Comparison of ENCODE assay signal across 17 cellular contexts in genomic region chr1:61215676-61216289, GRCh38.
A peak's percentile ranks its signal among the peaks of the same experiment; 100 is the strongest.
DNase-seq lines count a peak whose midpoint lies in the region; ATAC-seq, FAIRE-seq and TF ChIP-seq lines count a peak whose summit lies in the region.
"Had no signal": no experiment of that assay in that cellular context is flagged by ENCODE, and none has a peak within 500 bp of the region (broad histone marks: within the 10 kb centered on the region; RNA-seq: fewer than 3 reads in every experiment).

No MANE protein-coding gene starts in this region.

- DNase-seq in Calu3 (peak; percentile 39), K562 (ENCODE audit: extremely low read depth in 1 of 4, low spot score in 3 of 4) (no peak), thoracic aorta (ENCODE audit: low spot score) (no peak), A673 (ENCODE audit: low spot score) (no peak), NCI-H69 (lab: John Stamatoyannopoulos, UW) (no peak)
- DNase-seq: CD8-positive, alpha-beta memory T cell; EL; Karpas-422; NCI-H1105 treated with DMSO at 0.1 percent for 48 hours; NCI-H1930; NCI-H510A treated with DMSO at 0.1 percent for 48 hours; Peyer's patch; SIG-M5 had no signal

- H3K4me3 Mint-ChIP-seq in Calu3 (ENCODE audit: low read depth, unreplicated experiment), result no peak overlapping the region
- H3K4me3 Mint-ChIP-seq: CD8-positive, alpha-beta memory T cell had no signal

- H3K9me3 Mint-ChIP-seq in Calu3 (ENCODE audit: low read depth, unreplicated experiment), result no peaks in the 10 kb centered on the region
- H3K9me3 Mint-ChIP-seq: CD8-positive, alpha-beta memory T cell had no signal

- BruUV-seq in Calu3 (replicated peaks; lab: Mats Ljungman, UMichigan) (no TSS peak), K562 (replicated peaks; lab: Mats Ljungman, UMichigan) (no TSS peak), A673 (replicated peaks; lab: Mats Ljungman, UMichigan) (no TSS peak)

- peaks cover 53% of the 10 kb centered on the region for H3K79me2 ChIP-seq in K562 (ENCODE audit: control insufficient read depth, insufficient read depth, low read length)

- no peaks in the 10 kb centered on the region for H3K36me3 Mint-ChIP-seq in Calu3 (ENCODE audit: insufficient read depth, unreplicated experiment)

- intact Hi-C loops in Calu3 (cut with micrococcal nuclease; ENCODE audit: unreplicated experiment), result no loop called here
- intact Hi-C loops in K562 (cut with micrococcal nuclease), result no loop called here
- intact Hi-C loops in A673 (cut with micrococcal nuclease; ENCODE audit: unreplicated experiment), result no loop called here

- H3K36me3 ChIP-seq in K562 (ENCODE audit: control insufficient read depth, insufficient read depth, low read length) (peaks cover 8% of the 10 kb centered on the region; the same call in 2 of the 3 replicates), liver (ENCODE audit: control insufficient read depth in 4 of 4, insufficient read depth in 3 of 4, low read depth in 1 of 4, low read length in 3 of 4) (no peaks in the 10 kb centered on the region), thoracic aorta (no peaks in the 10 kb centered on the region), A673 (ENCODE audit: insufficient read depth, low read length, poor library complexity, severe bottlenecking) (no peaks in the 10 kb centered on the region)
- H3K36me3 ChIP-seq: BLaER1, HAP-1, Peyer's patch had no signal

- H3K9me3 ChIP-seq in K562 (replicated peaks; ENCODE audit: control insufficient read depth, insufficient read depth, low read depth, low read length) (peaks cover 9% of the 10 kb centered on the region), liver (ENCODE audit: control insufficient read depth in 4 of 4, low read length in 3 of 4) (no peaks in the 10 kb centered on the region), thoracic aorta (no peaks in the 10 kb centered on the region), A673 (ENCODE audit: low read depth, low read length, poor library complexity, severe bottlenecking) (no peaks in the 10 kb centered on the region)
- H3K9me3 ChIP-seq: HAP-1, Peyer's patch had no signal

- peak; percentile 78 for FAIRE-seq in K562 (lab: Jason Lieb, UNC)

- H3K4me3 ChIP-seq in K562 (no peak overlapping the region), liver (ENCODE audit: low read depth in 1 of 3, low read length in 3 of 3) (no peak overlapping the region), thoracic aorta (no peak overlapping the region), A673 (ENCODE audit: low read depth, low read length, poor library complexity, severe bottlenecking) (no peak overlapping the region)
- H3K4me3 ChIP-seq: BLaER1, HAP-1, Peyer's patch had no signal

- POLR2A ChIA-PET in K562 (lab: Yijun Ruan, JAX), result interaction anchor here (1.0 kb wide), 1 partner anchor 23 kb away, joined by 3 read pairs; no protein-coding TSS in a partner anchor
- POLR2A ChIA-PET in A673 (lab: Charles Lee; ENCODE audit: low non-redundant PET), result no interaction called here

- no peak for TF ChIP-seq POLR2A in K562 (conservative IDR thresholded peaks at IDR 0.05)

- TF ChIP-seq CTCF in Calu3 (IDR thresholded peaks at IDR 0.05; ENCODE audit: unreplicated experiment) (no peak), K562 (IDR thresholded peaks at IDR 0.05 in 2 of 3, conservative IDR thresholded peaks at IDR 0.05 in 1 of 3; ENCODE audit: insufficient read depth in 2 of 3, low read depth in 1 of 3, low read length in 3 of 3) (no peak), liver (IDR thresholded peaks at IDR 0.05; ENCODE audit: low read depth, low read length, missing input control) (no peak), thoracic aorta (IDR thresholded peaks at IDR 0.05) (no peak), A673 (conservative IDR thresholded peaks at IDR 0.05; ENCODE audit: low read depth, low read length) (no peak)

- H3K9me1 ChIP-seq in K562 (ENCODE audit: control insufficient read depth, insufficient read depth, low read length), result no peaks in the 10 kb centered on the region

- no peak overlapping the region for H2AFZ ChIP-seq in K562 (ENCODE audit: low read depth, low read length)

- H3K27ac Mint-ChIP-seq in Calu3 (ENCODE audit: unreplicated experiment), result no peak overlapping the region
- H3K27ac Mint-ChIP-seq: CD8-positive, alpha-beta memory T cell had no signal

- CTCF ChIA-PET in Calu3 (lab: Charles Lee), result no interaction called here
- CTCF ChIA-PET in K562 (lab: Yijun Ruan, JAX; ENCODE audit: low intra/inter-chr PET ratio), result no interaction called here
- CTCF ChIA-PET in A673 (lab: Charles Lee), result no interaction called here

- H3K27me3 Mint-ChIP-seq in Calu3 (ENCODE audit: unreplicated experiment), result no peaks in the 10 kb centered on the region

- H3K27ac ChIP-seq in K562 (ENCODE audit: extremely low read depth, low read depth, low read length), result no peak overlapping the region
- peak overlapping the region; percentile 89 to 93 for H3K27ac ChIP-seq in liver (ENCODE audit: low read depth in 1 of 2, low read length in 2 of 2)
- peak overlapping the region; percentile 16 to 26 for H3K27ac ChIP-seq in thoracic aorta
- H3K27ac ChIP-seq in A673 (ENCODE audit: low read depth, low read length, poor library complexity, severe bottlenecking), result no peak overlapping the region
- H3K27ac ChIP-seq: BLaER1, Peyer's patch had no signal

- no peak overlapping the region for H3K4me2 ChIP-seq in K562 (ENCODE audit: insufficient read depth, low read length)
- H3K4me2 ChIP-seq: BLaER1 had no signal

- H3K9ac ChIP-seq in K562 (ENCODE audit: insufficient read depth in 1 of 2, low read depth in 2 of 2, low read length in 2 of 2) (no peak overlapping the region), liver (ENCODE audit: low read depth in 1 of 2, low read length in 2 of 2) (no peak overlapping the region)
- H3K9ac ChIP-seq: BLaER1 had no signal

- no peak for TF ChIP-seq RAD21 in K562 (CRISPR knock-in tag; conservative IDR thresholded peaks at IDR 0.05 in 1 of 2, IDR thresholded peaks at IDR 0.05 in 1 of 2)
- peak; percentile 47 to 54 for TF ChIP-seq RAD21 in liver (IDR thresholded peaks at IDR 0.05)

- WGBS in K562 (ENCODE audit: insufficient coverage, low coverage, missing lambda C conversion rate), result 78% methylated on average over 6 of the region's 6 CpGs
- WGBS in liver, result 34% methylated on average over 6 of the region's 6 CpGs

- H3K4me1 Mint-ChIP-seq in Calu3 (ENCODE audit: low read depth, unreplicated experiment), result peaks cover 7% of the 10 kb centered on the region

- TF ChIP-seq EP300 in K562 (IDR thresholded peaks at IDR 0.05; ENCODE audit: low read length), result no peak

- no peaks in the 10 kb centered on the region for H4K20me1 ChIP-seq in K562 (replicated peaks; ENCODE audit: control insufficient read depth, insufficient read depth, low read length)
- H4K20me1 ChIP-seq: BLaER1 had no signal

- in situ Hi-C loops in K562 (cut with MboI), result no loop called here

- H3K4me1 ChIP-seq in K562 (replicated peaks in 1 of 2; ENCODE audit: control insufficient read depth in 2 of 2, insufficient read depth in 2 of 2, low read length in 2 of 2) (no peaks in the 10 kb centered on the region), liver (ENCODE audit: control insufficient read depth in 4 of 4, insufficient read depth in 4 of 4, low read length in 3 of 4) (peaks cover 8 to 40% (median 25%) of the 10 kb centered on the region in 4 donors), thoracic aorta (ENCODE audit: control insufficient read depth in 1 of 2, low read depth in 2 of 2) (peaks cover 17 to 58% of the 10 kb centered on the region in 2 donors), A673 (ENCODE audit: insufficient read depth, low read length, poor library complexity, severe bottlenecking) (peaks cover 18% of the 10 kb centered on the region)
- H3K4me1 ChIP-seq: Peyer's patch had no signal

- H3K27me3 ChIP-seq in K562 (ENCODE audit: control insufficient read depth in 2 of 2, insufficient read depth in 2 of 2, low read length in 2 of 2) (no peaks in the 10 kb centered on the region), liver (ENCODE audit: control insufficient read depth in 4 of 4, insufficient read depth in 4 of 4, low read length in 3 of 4) (no peaks in the 10 kb centered on the region), thoracic aorta (replicated peaks; ENCODE audit: insufficient read depth) (no peaks in the 10 kb centered on the region), A673 (replicated peaks; ENCODE audit: insufficient read depth, low read depth, low read length, poor library complexity) (no peaks in the 10 kb centered on the region)
- H3K27me3 ChIP-seq: BLaER1, Peyer's patch had no signal

- ATAC-seq in K562 (no peak), thoracic aorta (ENCODE audit: insufficient number of reproducible peaks, low FRiP score, low read depth) (no peak), HG02870 (IDR thresholded peaks at IDR 0.05; ENCODE audit: unreplicated experiment) (no peak)

TF ChIP-seq in K562, 482 proteins besides CTCF, POLR2A, EP300 and RAD21 (continues in another document):
- no peak for TF ChIP-seq RNF219 (CRISPR knock-in tag; IDR thresholded peaks at IDR 0.05)

TF ChIP-seq in liver, 16 proteins besides CTCF, POLR2A, EP300 and RAD21 (continues in another document):
- TF ChIP-seq GABPA (IDR thresholded peaks at IDR 0.05 in 1 of 2, conservative IDR thresholded peaks at IDR 0.05 in 1 of 2) (no peak), HNF4A (conservative IDR thresholded peaks at IDR 0.05) (peak; percentile 90 to 94), FOXA1 (IDR thresholded peaks at IDR 0.05) (peak; percentile 3), FOXA2 (IDR thresholded peaks at IDR 0.05) (no peak), ATF3 (IDR thresholded peaks at IDR 0.05) (peak; percentile 67), NR2F2 (IDR thresholded peaks at IDR 0.05) (peak; percentile 17), RXRA (IDR thresholded peaks at IDR 0.05) (peak; percentile 87 to 92), EGR1 (IDR thresholded peaks at IDR 0.05; ENCODE audit: low read depth in 2 of 2) (no peak), ZBTB33 (IDR thresholded peaks at IDR 0.05) (no peak)

Comparison
In these comparisons a context has a peak if more than half of its experiments do, and no peak if none do; other contexts are left out.
1. H3K27ac ChIP-seq: peak in liver (2 of 2) and thoracic aorta (2 of 2); none in K562 (single experiment) and A673 (single experiment).